20 cellular contexts compared by ENCODE assay signal in the genomic region with DNA sequence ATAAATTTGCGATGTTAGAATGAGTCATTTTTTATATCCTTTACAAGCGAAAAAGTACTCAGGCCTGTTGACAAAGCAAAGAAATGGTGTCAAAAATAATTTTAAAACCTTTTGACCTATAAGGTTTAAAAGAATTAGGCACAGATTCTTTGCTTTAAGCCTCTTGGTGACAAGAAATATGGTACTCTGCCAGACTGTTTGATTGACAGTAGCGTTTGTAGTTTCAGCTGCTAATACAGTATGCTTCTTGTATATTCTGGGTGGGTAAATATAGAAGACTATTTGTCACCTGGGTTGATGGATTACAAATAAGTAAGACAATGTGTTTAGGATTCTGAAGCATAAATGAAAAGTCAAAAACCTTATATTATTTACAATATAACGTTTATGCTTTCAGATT.
DNase-seq lines count a peak whose midpoint lies in the region; ATAC-seq and TF ChIP-seq lines count a peak whose summit lies in the region.
"Had no signal": no experiment of that assay in that cellular context is flagged by ENCODE, and none has a peak within 500 bp of the region (broad histone marks: within the 10 kb centered on the region; RNA-seq: fewer than 3 reads in every experiment).

No MANE protein-coding gene starts in this region.

- H3K36me3 ChIP-seq in SJCRH30 = no peaks in the 10 kb centered on the region
- no peaks in the 10 kb centered on the region for H3K36me3 ChIP-seq in skeletal muscle tissue (ENCODE audit: control insufficient read depth in 3 of 3, insufficient read depth in 3 of 3, low read length in 3 of 3)
- H3K36me3 ChIP-seq in neuronal stem cell (replicated peaks in 1 of 2; ENCODE audit: control insufficient read depth in 2 of 2, insufficient read depth in 2 of 2, low read length in 2 of 2) = no peaks in the 10 kb centered on the region
- H3K36me3 ChIP-seq in Caco-2 (ENCODE audit: control insufficient read depth, insufficient read depth, low read length) = no peaks in the 10 kb centered on the region
- H3K36me3 ChIP-seq: BE2C, HAP-1 had no signal

- TF ChIP-seq CTCF in retinal pigment epithelial cell (conservative IDR thresholded peaks at IDR 0.05; ENCODE audit: low read depth, low read length) (no peak), Caco-2 (IDR thresholded peaks at IDR 0.05; ENCODE audit: insufficient read depth in 1 of 2, low read depth in 1 of 2, low read length in 1 of 2, severe bottlenecking in 1 of 2, unreplicated experiment in 1 of 2) (no peak)

- H2BK5ac ChIP-seq in neuronal stem cell (ENCODE audit: low read length) = no peak overlapping the region

- no peak overlapping the region for H3K4ac ChIP-seq in neuronal stem cell (ENCODE audit: low read length)

- no peaks in the 10 kb centered on the region for H3K79me1 ChIP-seq in neuronal stem cell (ENCODE audit: low read depth, low read length)

- H2BK15ac ChIP-seq in neuronal stem cell (ENCODE audit: low read length) = no peak overlapping the region

- CTCF ChIA-PET in Caco-2 (lab: Charles Lee) = no interaction called here

- intact Hi-C loops in Caco-2 (cut with micrococcal nuclease; ENCODE audit: unreplicated experiment) = loop anchor here (1.0 to 5.0 kb wide), 4 partner anchors 23 to 180 kb away; no protein-coding TSS in a partner anchor

- no peak overlapping the region for H2AK5ac ChIP-seq in neuronal stem cell (ENCODE audit: low read depth, low read length)

- H4K8ac ChIP-seq in neuronal stem cell (ENCODE audit: low read depth, low read length) = no peak overlapping the region

- H3K9me3 ChIP-seq in SJCRH30 (replicated peaks) (no peaks in the 10 kb centered on the region), skeletal muscle tissue (ENCODE audit: control insufficient read depth in 3 of 3, low read length in 3 of 3) (no peaks in the 10 kb centered on the region), neuronal stem cell (replicated peaks in 1 of 2; ENCODE audit: control insufficient read depth in 2 of 2, insufficient read depth in 1 of 2, low read depth in 1 of 2, low read length in 2 of 2) (no peaks in the 10 kb centered on the region), Caco-2 (no peaks in the 10 kb centered on the region; the same call in 1 of the 2 replicates)
- H3K9me3 ChIP-seq: BE2C, HAP-1 had no signal

- H2AFZ ChIP-seq in neuronal stem cell (ENCODE audit: low read length) = no peak overlapping the region
- H2AFZ ChIP-seq: GM23248 had no signal

- no peak overlapping the region for H3K4me3 Mint-ChIP-seq in Caco-2 (ENCODE audit: unreplicated experiment)
- H3K4me3 Mint-ChIP-seq: CD4-positive, CD25-positive, alpha-beta regulatory T cell; CD8-positive, alpha-beta memory T cell; IgD-negative memory B cell had no signal

- H3K4me3 ChIP-seq in SJCRH30 = no peak overlapping the region
- no peak overlapping the region for H3K4me3 ChIP-seq in retinal pigment epithelial cell (ENCODE audit: low read length)
- peak overlapping the region in 1 of 3 donors; percentile 35 for H3K4me3 ChIP-seq in skeletal muscle tissue (ENCODE audit: low read length in 3 of 3)
- H3K4me3 ChIP-seq in neuronal stem cell (ENCODE audit: low read length in 2 of 2) = no peak overlapping the region
- no peak overlapping the region for H3K4me3 ChIP-seq in Caco-2 (ENCODE audit: low read depth, low read length)
- H3K4me3 ChIP-seq: GM23248, HAP-1 had no signal

- no peak for ATAC-seq in HG03571 (IDR thresholded peaks at IDR 0.05; ENCODE audit: unreplicated experiment)
- ATAC-seq: HepG2 had no signal

- no CpG with 5 or more reads among the region's 4 CpGs for WGBS in neuronal stem cell (ENCODE audit: extremely low coverage in 2 of 2, insufficient read length in 2 of 2, insufficient replicate concordance in 1 of 2), 2 donors

- no TSS peak for BruUV-seq in Caco-2 (replicated peaks; lab: Mats Ljungman, UMichigan)

- H3K9me3 Mint-ChIP-seq in Caco-2 (ENCODE audit: unreplicated experiment) = peaks cover 24% of the 10 kb centered on the region

- no peak overlapping the region for H3K18ac ChIP-seq in neuronal stem cell (ENCODE audit: low read length)

- H2BK12ac ChIP-seq in neuronal stem cell (ENCODE audit: low read length) = no peak overlapping the region

- H3K36me3 Mint-ChIP-seq in Caco-2 (ENCODE audit: insufficient read depth, unreplicated experiment) = no peaks in the 10 kb centered on the region
- H3K36me3 Mint-ChIP-seq: CD4-positive, CD25-positive, alpha-beta regulatory T cell; CD8-positive, alpha-beta memory T cell; IgD-negative memory B cell had no signal

- peaks cover 36% of the 10 kb centered on the region for H3K4me1 ChIP-seq in SJCRH30
- H3K4me1 ChIP-seq in skeletal muscle tissue (ENCODE audit: control insufficient read depth in 3 of 3, insufficient read depth in 3 of 3, low read length in 3 of 3) = peaks cover 0 to 5% (median 2%) of the 10 kb centered on the region in 3 donors
- no peaks in the 10 kb centered on the region for H3K4me1 ChIP-seq in neuronal stem cell (ENCODE audit: control insufficient read depth in 2 of 2, insufficient read depth in 1 of 2, low read depth in 1 of 2, low read length in 2 of 2)
- peaks cover 55% of the 10 kb centered on the region for H3K4me1 ChIP-seq in Caco-2
- H3K4me1 ChIP-seq: BE2C, HAP-1 had no signal

- peak overlapping the region in 1 of 3 donors; percentile 2 for H3K9ac ChIP-seq in skeletal muscle tissue (ENCODE audit: low read depth in 1 of 3, low read length in 3 of 3)
- no peak overlapping the region for H3K9ac ChIP-seq in neuronal stem cell (ENCODE audit: low read depth, low read length, poor library complexity)
- H3K9ac ChIP-seq: GM23248 had no signal

- DNase-seq in SJCRH30 (peak; percentile 58 to 90), retinal pigment epithelial cell (ENCODE audit: low read depth) (peak; percentile 61), GM19238 (ENCODE audit: insufficient read length, low spot score) (no peak), neuronal stem cell (ENCODE audit: low spot score) (no peak), Caco-2 (no peak)
- DNase-seq: ACHN; BE2C; C1 segment of cervical spinal cord; CD4-positive, CD25-positive, alpha-beta regulatory T cell; CD8-positive, alpha-beta memory T cell; COR-L47; DMS79; GDM1; KBM-7 had no signal

- no peaks in the 10 kb centered on the region for H3K27me3 ChIP-seq in SJCRH30
- no peaks in the 10 kb centered on the region for H3K27me3 ChIP-seq in skeletal muscle tissue (ENCODE audit: control insufficient read depth in 3 of 3, insufficient read depth in 3 of 3, low read length in 3 of 3)
- H3K27me3 ChIP-seq in neuronal stem cell (ENCODE audit: control insufficient read depth in 3 of 3, insufficient read depth in 3 of 3, low read depth in 1 of 3, low read length in 3 of 3) = no peaks in the 10 kb centered on the region
- no peaks in the 10 kb centered on the region for H3K27me3 ChIP-seq in Caco-2 (replicated peaks; ENCODE audit: control insufficient read depth, insufficient read depth, low read length)
- H3K27me3 ChIP-seq: BE2C had no signal

- H3K27ac Mint-ChIP-seq in Caco-2 (ENCODE audit: unreplicated experiment) = no peak overlapping the region
- H3K27ac Mint-ChIP-seq: CD4-positive, CD25-positive, alpha-beta regulatory T cell; IgD-negative memory B cell had no signal

- H3K4me1 Mint-ChIP-seq in Caco-2 (ENCODE audit: low read depth, unreplicated experiment) = peaks cover 25% of the 10 kb centered on the region
- H3K4me1 Mint-ChIP-seq: CD4-positive, CD25-positive, alpha-beta regulatory T cell; CD8-positive, alpha-beta memory T cell; IgD-negative memory B cell had no signal

- peak overlapping the region; percentile 76 for H3K27ac ChIP-seq in SJCRH30
- H3K27ac ChIP-seq in skeletal muscle tissue (ENCODE audit: low read depth, low read length) = peak overlapping the region; percentile 9
- no peak overlapping the region for H3K27ac ChIP-seq in neuronal stem cell (replicated peaks; ENCODE audit: low read length)
- H3K27ac ChIP-seq: GM23248 had no signal

- no peak overlapping the region for H3K14ac ChIP-seq in neuronal stem cell (ENCODE audit: low read length)

- POLR2A ChIA-PET in Caco-2 (lab: Charles Lee) = no interaction called here

- no peak overlapping the region for H2BK120ac ChIP-seq in neuronal stem cell (ENCODE audit: low read depth, low read length)

- no peak overlapping the region for H4K91ac ChIP-seq in neuronal stem cell (ENCODE audit: low read depth, low read length, poor library complexity)

- no peak overlapping the region for H3K4me2 ChIP-seq in neuronal stem cell (ENCODE audit: insufficient read depth, low read length, poor library complexity, severe bottlenecking)

- no peaks in the 10 kb centered on the region for H3K27me3 Mint-ChIP-seq in Caco-2 (ENCODE audit: insufficient read depth, unreplicated experiment)
- H3K27me3 Mint-ChIP-seq: CD4-positive, CD25-positive, alpha-beta regulatory T cell; CD8-positive, alpha-beta memory T cell; IgD-negative memory B cell had no signal

- H3K23ac ChIP-seq in neuronal stem cell (ENCODE audit: low read depth, low read length, poor library complexity) = no peak overlapping the region

Comparison
In these comparisons a context has a peak if more than half of its experiments do, and no peak if none do; other contexts are left out.
1. DNase-seq: peak in SJCRH30 (2 of 2) and retinal pigment epithelial cell (single experiment); none in GM19238 (single experiment), neuronal stem cell (single experiment) and Caco-2 (0 of 2).